ENCODE assay signal across 18 cellular contexts in the genomic region with DNA sequence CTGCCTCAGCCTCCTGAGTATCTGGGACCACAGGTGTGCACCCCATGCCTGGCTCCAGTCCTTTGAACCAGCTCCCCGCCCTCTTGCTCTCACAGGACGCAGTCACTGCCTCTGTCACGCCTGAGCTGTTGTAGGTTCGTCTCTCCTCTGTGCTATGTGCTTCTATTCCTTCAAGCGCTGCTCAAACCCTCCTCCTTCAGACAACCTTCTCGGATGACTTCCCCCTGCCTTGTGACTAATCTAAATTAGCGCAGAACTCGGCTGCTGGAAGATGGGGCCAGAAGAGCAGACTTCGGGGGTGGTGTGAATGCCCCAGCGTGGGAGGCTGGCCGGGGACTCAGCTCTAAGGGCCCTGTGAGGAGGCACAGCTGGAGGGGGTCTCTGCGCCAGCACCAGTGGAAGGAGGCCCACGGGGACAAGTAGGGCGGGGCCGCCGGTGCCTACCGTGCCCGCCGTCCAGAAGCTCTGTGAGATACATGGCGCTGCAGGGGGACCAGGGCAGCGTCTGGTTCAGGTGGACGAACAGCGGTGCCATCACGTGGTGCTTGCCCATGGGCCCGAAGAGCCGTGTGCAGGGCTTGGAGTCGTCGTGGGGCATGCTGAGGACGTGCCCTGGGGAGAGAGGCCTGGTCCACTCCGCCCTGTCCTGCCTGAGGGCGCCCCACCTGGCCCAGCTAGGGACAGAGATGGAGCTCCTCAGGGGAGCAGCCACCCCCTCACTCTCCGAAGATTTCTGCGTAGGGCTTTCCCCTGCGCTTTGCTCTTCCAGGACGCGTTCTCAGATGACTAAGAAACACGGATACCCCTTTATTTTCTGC. TPM values are rescaled to one million over a fixed set of nuclear protein-coding genes. Genes with fewer than 3 reads are reported as not detected.
DNase-seq lines count a peak whose midpoint lies in the region; ATAC-seq, FAIRE-seq and TF ChIP-seq lines count a peak whose summit lies in the region.
"Had no signal": no experiment of that assay in that cellular context is flagged by ENCODE, and none has a peak within 500 bp of the region (broad histone marks: within the 10 kb centered on the region; RNA-seq: fewer than 3 reads in every experiment).

No MANE protein-coding gene starts in this region.

- H3K9ac ChIP-seq in H9 (ENCODE audit: extremely low read depth, insufficient read length, low read length): no peak overlapping the region
- H3K9ac ChIP-seq in H1 (replicated peaks in 1 of 4; ENCODE audit: extremely low read depth in 1 of 4, low read depth in 3 of 4, low read length in 3 of 4): no peak overlapping the region
- peak overlapping the region; percentile 12 for H3K9ac ChIP-seq in neuronal stem cell (ENCODE audit: low read depth, low read length, poor library complexity)
- H3K9ac ChIP-seq: SK-N-SH had no signal

- no peak for FAIRE-seq in H1 (lab: Jason Lieb, UNC)

- DNase-seq in Caki2 (ENCODE audit: low read depth) (peak; percentile 69), H9 (no peak), H1 (ENCODE audit: low read depth in 1 of 2, low spot score in 2 of 2) (no peak), neuronal stem cell (ENCODE audit: low spot score) (no peak), A172 (ENCODE audit: low spot score) (no peak), Peyer's patch (no peak), adrenal gland (no peak), natural killer cell (no peak)
- DNase-seq: CD8-positive, alpha-beta T cell; EL; NCI-H1417 treated with DMSO at 0.1 percent for 48 hours; NCI-H2029; NCI-H2227 treated with DMSO at 0.1 percent for 48 hours; NCI-H69; NK-92 treated with Interleukin-12 subunit alpha and Interleukin-12 subunit beta, amount 100 ng/mL, for 24 hours; OCI-M1; SK-N-SH had no signal

- H3K27me3 ChIP-seq in H9 (ENCODE audit: insufficient read depth, low read length) (no peaks in the 10 kb centered on the region), H1 (replicated peaks in 1 of 4; ENCODE audit: control insufficient read depth in 3 of 4, extremely low read depth in 1 of 4, insufficient read depth in 3 of 4, low read length in 3 of 4) (no peaks in the 10 kb centered on the region), neuronal stem cell (ENCODE audit: control insufficient read depth in 3 of 3, insufficient read depth in 3 of 3, low read depth in 1 of 3, low read length in 3 of 3) (peaks cover 0 to 60% (median 0%) of the 10 kb centered on the region in 3 experiments), Peyer's patch (no peaks in the 10 kb centered on the region), adrenal gland (peaks cover 8% of the 10 kb centered on the region)

- no CpG with 5 or more reads among the region's 37 CpGs for WGBS in H9 (ENCODE audit: extremely low coverage, insufficient read length, low lambda C conversion rate)
- 92% methylated on average over 37 of the region's 37 CpGs; no CpG with 5 or more reads in 1 of the 2 experiments for WGBS in H1 (ENCODE audit: extremely low coverage in 1 of 2, insufficient coverage in 1 of 2, insufficient read length in 1 of 2, insufficient replicate concordance in 2 of 2, low coverage in 1 of 2, low lambda C conversion rate in 2 of 2, missing lambda C conversion rate in 1 of 2), 2 experiments
- WGBS in neuronal stem cell (ENCODE audit: extremely low coverage in 2 of 2, insufficient read length in 2 of 2, insufficient replicate concordance in 1 of 2), 2 donors: no CpG with 5 or more reads among the region's 37 CpGs
- WGBS in adrenal gland, 4 donors: 80 to 84% (median 81%) methylated on average over 35 to 37 of the region's 37 CpGs

- no peak for TF ChIP-seq POLR2A in H1 (IDR thresholded peaks at IDR 0.05; ENCODE audit: control extremely low read depth in 1 of 2, low read depth in 2 of 2, low read length in 2 of 2)
- TF ChIP-seq POLR2A in Peyer's patch (IDR thresholded peaks at IDR 0.05): no peak
- TF ChIP-seq POLR2A in adrenal gland (IDR thresholded peaks at IDR 0.05): no peak

- no peak overlapping the region; the same call in 1 of the 2 replicates for H3K14ac ChIP-seq in H9 (ENCODE audit: insufficient read depth, low read length)
- no peak overlapping the region for H3K14ac ChIP-seq in H1 (ENCODE audit: insufficient read length)
- H3K14ac ChIP-seq in neuronal stem cell (ENCODE audit: low read length): no peak overlapping the region

- in situ Hi-C loops in Caki2 (cut with HindIII; ENCODE audit: low pct_unique_long_range_greater_than_20kb, low sequenced_read_pairs): no loop called here

- H4K8ac ChIP-seq in H9 (replicated peaks; ENCODE audit: insufficient read length, low read depth, low read length) (no peak overlapping the region), H1 (ENCODE audit: extremely low read depth, insufficient read depth, low read length) (no peak overlapping the region), neuronal stem cell (ENCODE audit: low read depth, low read length) (no peak overlapping the region)

- no peak overlapping the region for H3K4me2 ChIP-seq in H9 (ENCODE audit: insufficient read depth, insufficient read length, low read length)
- H3K4me2 ChIP-seq in H1 (ENCODE audit: insufficient read depth in 1 of 2, low read depth in 2 of 2, low read length in 2 of 2): no peak overlapping the region
- H3K4me2 ChIP-seq in neuronal stem cell (ENCODE audit: insufficient read depth, low read length, poor library complexity, severe bottlenecking): no peak overlapping the region
- H3K4me2 ChIP-seq: SK-N-SH had no signal

- H3K4me3 ChIP-seq in H1 (ENCODE audit: extremely low read depth in 1 of 4, insufficient read depth in 2 of 4, low read depth in 3 of 4, low read length in 4 of 4): no peak overlapping the region
- H3K4me3 ChIP-seq in neuronal stem cell (ENCODE audit: low read length in 2 of 2): no peak overlapping the region
- no peak overlapping the region for H3K4me3 ChIP-seq in Peyer's patch
- no peak overlapping the region for H3K4me3 ChIP-seq in adrenal gland

- no peak overlapping the region for H4K5ac ChIP-seq in H9 (ENCODE audit: insufficient read length, low read depth, low read length)
- H4K5ac ChIP-seq in H1 (ENCODE audit: insufficient read length, low read depth, low read length): no peak overlapping the region

- H2BK15ac ChIP-seq in H9 (ENCODE audit: low read depth, low read length) (no peak overlapping the region; the same call in 1 of the 2 replicates), H1 (ENCODE audit: low read length) (peak overlapping the region; percentile 55; the same call in 1 of the 2 replicates), neuronal stem cell (ENCODE audit: low read length) (peak overlapping the region; percentile 88)

- H3K36me3 ChIP-seq in H1 (ENCODE audit: control insufficient read depth in 2 of 4, insufficient read depth in 4 of 4, low read length in 3 of 4) (0 out of 8 replicates have a peak, but pooled peaks cover 0 to 4% (median 0%) of the 10 kb centered on the region in 4 experiments), neuronal stem cell (replicated peaks in 1 of 2; ENCODE audit: control insufficient read depth in 2 of 2, insufficient read depth in 2 of 2, low read length in 2 of 2) (no peaks in the 10 kb centered on the region), Peyer's patch (no peaks in the 10 kb centered on the region), adrenal gland (replicated peaks in 1 of 2) (no peaks in the 10 kb centered on the region)

- no peak overlapping the region for H2BK20ac ChIP-seq in H9 (ENCODE audit: low read depth, low read length, poor library complexity, severe bottlenecking)
- H2BK20ac ChIP-seq in H1 (ENCODE audit: low read length): no peak overlapping the region; the same call in 1 of the 2 replicates

- H4K91ac ChIP-seq in H9 (ENCODE audit: insufficient read length, low read depth, low read length): no peak overlapping the region
- peak overlapping the region; percentile 87 for H4K91ac ChIP-seq in H1 (replicated peaks; ENCODE audit: insufficient read length, low read length)
- H4K91ac ChIP-seq in neuronal stem cell (ENCODE audit: low read depth, low read length, poor library complexity): peak overlapping the region; percentile 60

- CTCF ChIA-PET in H1 (lab: Charles Lee; ENCODE audit: partially characterized antibody): interaction anchor here (0.5 to 5.9 kb wide), 9 partner anchors 9 to 203 kb away, joined by 3 to 31 read pairs (median 5); partner anchors contain the start of gene ADAMTS8

- H3K36me3 Mint-ChIP-seq in H9 (ENCODE audit: insufficient read depth in 1 of 3, low read depth in 3 of 3) (peaks cover 0 to 11% (median 0%) of the 10 kb centered on the region in 3 experiments; a peak in 3 of 7 replicates), natural killer cell (no peaks in the 10 kb centered on the region)
- H3K36me3 Mint-ChIP-seq: CD8-positive, alpha-beta T cell had no signal

- no peaks in the 10 kb centered on the region for H4K20me1 ChIP-seq in H9 (ENCODE audit: control insufficient read depth, insufficient read depth, insufficient read length)
- no peaks in the 10 kb centered on the region for H4K20me1 ChIP-seq in H1 (replicated peaks in 1 of 2; ENCODE audit: control insufficient read depth in 1 of 2, insufficient read depth in 2 of 2, low read length in 2 of 2)

- TF ChIP-seq EP300 in H1 (IDR thresholded peaks at IDR 0.05; ENCODE audit: borderline replicate concordance in 1 of 2, low read depth in 2 of 2, low read length in 2 of 2): no peak

- H2AFZ ChIP-seq in H9 (ENCODE audit: low read length): no peak overlapping the region
- no peak overlapping the region for H2AFZ ChIP-seq in H1 (ENCODE audit: low read length)
- H2AFZ ChIP-seq in neuronal stem cell (ENCODE audit: low read length): peak overlapping the region; percentile 62

- intact Hi-C loops in adrenal gland (cut with DNase I) (no loop called here), natural killer cell (cut with micrococcal nuclease) (no loop called here)

- H3K4me3 Mint-ChIP-seq in H9 (no peak overlapping the region), natural killer cell (no peak overlapping the region)
- H3K4me3 Mint-ChIP-seq: CD8-positive, alpha-beta T cell; IgD-negative memory B cell had no signal

- POLR2A ChIA-PET in H1 (lab: Charles Lee; ENCODE audit: partially characterized antibody): interaction anchor here (0.9 to 4.5 kb wide), 9 partner anchors 10 to 413 kb away, joined by 3 to 26 read pairs (median 3); partner anchors contain the start of gene PRDM10

- H3K4me1 Mint-ChIP-seq in H9: peaks cover 20 to 37% of the 10 kb centered on the region in 2 experiments
- peaks cover 0 to 4% of the 10 kb centered on the region in 2 donors for H3K4me1 Mint-ChIP-seq in natural killer cell

- H3K9me3 Mint-ChIP-seq in H9: no peaks in the 10 kb centered on the region; a peak in 2 of 5 replicates
- no peaks in the 10 kb centered on the region for H3K9me3 Mint-ChIP-seq in natural killer cell
- H3K9me3 Mint-ChIP-seq: CD8-positive, alpha-beta T cell; IgD-negative memory B cell had no signal

- H3K9me3 ChIP-seq in H9 (ENCODE audit: control insufficient read depth, low read depth, low read length) (no peaks in the 10 kb centered on the region), H1 (ENCODE audit: insufficient read depth in 2 of 2, low read depth in 1 of 2, low read length in 1 of 2) (no peaks in the 10 kb centered on the region), neuronal stem cell (replicated peaks in 1 of 2; ENCODE audit: control insufficient read depth in 2 of 2, insufficient read depth in 1 of 2, low read depth in 1 of 2, low read length in 2 of 2) (no peaks in the 10 kb centered on the region), Peyer's patch (no peaks in the 10 kb centered on the region), adrenal gland (replicated peaks in 1 of 3) (no peaks in the 10 kb centered on the region)
- H3K9me3 ChIP-seq: SK-N-SH had no signal

- no peak overlapping the region for H2BK120ac ChIP-seq in H9 (ENCODE audit: low read depth, low read length, poor library complexity, severe bottlenecking)
- H2BK120ac ChIP-seq in H1 (replicated peaks; ENCODE audit: low read depth, low read length): no peak overlapping the region
- H2BK120ac ChIP-seq in neuronal stem cell (ENCODE audit: low read depth, low read length): peak overlapping the region; percentile 83

- H3K79me2 ChIP-seq in H9 (ENCODE audit: insufficient read depth, low read length) (no peaks in the 10 kb centered on the region), H1 (ENCODE audit: control insufficient read depth in 1 of 2, insufficient read depth in 2 of 2, low read length in 2 of 2) (no peaks in the 10 kb centered on the region)

- H3K4me1 ChIP-seq in H9 (ENCODE audit: insufficient read depth, low read length) (no peaks in the 10 kb centered on the region), H1 (replicated peaks in 1 of 4; ENCODE audit: control insufficient read depth in 3 of 4, insufficient read depth in 4 of 4, low read length in 3 of 4) (no peaks in the 10 kb centered on the region; a peak in 1 of 7 replicates), neuronal stem cell (ENCODE audit: control insufficient read depth in 2 of 2, insufficient read depth in 1 of 2, low read depth in 1 of 2, low read length in 2 of 2) (peaks cover 2 to 13% of the 10 kb centered on the region in 2 donors), Peyer's patch (peaks cover 0 to 5% (median 0%) of the 10 kb centered on the region in 4 donors), adrenal gland (replicated peaks in 1 of 2) (no peaks in the 10 kb centered on the region)

- no peaks in the 10 kb centered on the region for H3K79me1 ChIP-seq in H9 (ENCODE audit: insufficient read depth, low read depth, low read length, poor library complexity, severe bottlenecking)
- H3K79me1 ChIP-seq in H1 (ENCODE audit: low read depth, low read length): no peaks in the 10 kb centered on the region
- no peaks in the 10 kb centered on the region for H3K79me1 ChIP-seq in neuronal stem cell (ENCODE audit: low read depth, low read length)

- peak overlapping the region in 2 of 3 experiments; percentile 23 to 74; a peak in 3 of 7 replicates for H3K27ac Mint-ChIP-seq in H9
- no peak overlapping the region for H3K27ac Mint-ChIP-seq in natural killer cell
- H3K27ac Mint-ChIP-seq: CD8-positive, alpha-beta T cell; IgD-negative memory B cell had no signal

- H3K23ac ChIP-seq in H9 (ENCODE audit: insufficient read length, low read depth, low read length) (no peak overlapping the region), H1 (ENCODE audit: insufficient read length) (no peak overlapping the region), neuronal stem cell (ENCODE audit: low read depth, low read length, poor library complexity) (peak overlapping the region; percentile 38)

- H3K18ac ChIP-seq in H9 (ENCODE audit: insufficient read length, low read depth, low read length): no peak overlapping the region
- H3K18ac ChIP-seq in H1 (ENCODE audit: extremely low read depth, low read length): peak overlapping the region; percentile 73; the same call in 1 of the 2 replicates
- peak overlapping the region; percentile 87 for H3K18ac ChIP-seq in neuronal stem cell (ENCODE audit: low read length)

- H3K27ac ChIP-seq in H9 (ENCODE audit: insufficient read length, low read depth, low read length): no peak overlapping the region
- no peak overlapping the region for H3K27ac ChIP-seq in H1 (ENCODE audit: low read depth, low read length)
- no peak overlapping the region for H3K27ac ChIP-seq in neuronal stem cell (replicated peaks; ENCODE audit: low read length)
- H3K27ac ChIP-seq in Peyer's patch: no peak overlapping the region
- H3K27ac ChIP-seq in adrenal gland: no peak overlapping the region

- no peak overlapping the region for H2BK12ac ChIP-seq in H9 (ENCODE audit: insufficient read length, low read depth, low read length)
- peak overlapping the region; percentile 42; the same call in 1 of the 2 replicates for H2BK12ac ChIP-seq in H1 (ENCODE audit: low read depth, low read length)
- peak overlapping the region; percentile 93 for H2BK12ac ChIP-seq in neuronal stem cell (ENCODE audit: low read length)

- TF ChIP-seq CTCF in H9 (conservative IDR thresholded peaks at IDR 0.05) (no peak), H1 (IDR thresholded peaks at IDR 0.05; ENCODE audit: control extremely low read depth in 1 of 3, insufficient read depth in 1 of 3, low read depth in 1 of 3, low read length in 3 of 3) (no peak), Peyer's patch (IDR thresholded peaks at IDR 0.05) (no peak), adrenal gland (IDR thresholded peaks at IDR 0.05) (no peak), natural killer cell (IDR thresholded peaks at IDR 0.05) (no peak)

- H2BK5ac ChIP-seq in H9 (ENCODE audit: insufficient read length, low read length): no peak overlapping the region
- H2BK5ac ChIP-seq in H1 (ENCODE audit: low read depth, low read length): peak overlapping the region; percentile 87; the same call in 1 of the 2 replicates
- no peak overlapping the region for H2BK5ac ChIP-seq in neuronal stem cell (ENCODE audit: low read length)

- H3K23me2 ChIP-seq in H9 (ENCODE audit: insufficient read length, low read depth, low read length, poor library complexity, severe bottlenecking): no peaks in the 10 kb centered on the region
- H3K23me2 ChIP-seq in H1 (ENCODE audit: low read depth, low read length): no peaks in the 10 kb centered on the region

- TF ChIP-seq RAD21 in H1 (IDR thresholded peaks at IDR 0.05 in 1 of 2, conservative IDR thresholded peaks at IDR 0.05 in 1 of 2; ENCODE audit: low read depth in 2 of 2, low read length in 2 of 2): peak in 1 of 2 experiments; percentile 14; a peak in 1 of 4 replicates

- H3K27me3 Mint-ChIP-seq in H9 (ENCODE audit: low read depth) (peaks cover 16% of the 10 kb centered on the region), natural killer cell (ENCODE audit: low read depth in 2 of 2) (peaks cover 11 to 13% of the 10 kb centered on the region in 2 donors)

- ATAC-seq in natural killer cell: no peak
- ATAC-seq: CD8-positive, alpha-beta T cell had no signal

- H3K4ac ChIP-seq in H9 (ENCODE audit: low read depth, low read length) (no peak overlapping the region), H1 (replicated peaks; ENCODE audit: insufficient read length, low read depth, low read length) (no peak overlapping the region), neuronal stem cell (ENCODE audit: low read length) (no peak overlapping the region)

- H3K56ac ChIP-seq in H9 (ENCODE audit: insufficient read length, low read depth, low read length) (no peak overlapping the region), H1 (replicated peaks; ENCODE audit: insufficient read length, low read depth, low read length) (no peak overlapping the region)

- H2AK5ac ChIP-seq in H9 (ENCODE audit: insufficient read length, low read length) (no peak overlapping the region), H1 (ENCODE audit: low read depth, low read length) (no peak overlapping the region), neuronal stem cell (ENCODE audit: low read depth, low read length) (peak overlapping the region; percentile 77)

- H3T11ph ChIP-seq in H9 (ENCODE audit: low read length): no peak overlapping the region

RNA-seq across cellular contexts. Expression of gene ADAMTS8, which starts 12.5 kb away (rescaled TPM):
- 0.12 and 0.74 TPM in 2 replicates for total RNA-seq in Caki2 (2014; rRNA removed; shearing (Covaris generic); ENCODE audit: low replicate concordance)
- total RNA-seq in H9 (2021) (4.9 and 5.0 TPM in 2 replicates), Peyer's patch (1 to 10 TPM in 1 of 4 donors, under 1 TPM in 1, not detected in 2; 0.85 to 1.7 TPM), adrenal gland (under 1 TPM in 5 of 8 donors, not detected in 3; 0.07 to 0.32 (median 0.14) TPM), natural killer cell (not detected)
- total RNA-seq in H1 (2021; fragmentation: NEBNext Ultra II Directional; extraction: Animal tissue kit (Norgen Biotek cat#: 25700)): 15.5 and 16.6 TPM in 2 replicates
- polyA plus RNA-seq in H1 (2011; rRNA removed) (9.3 and 11.1 TPM in 2 replicates), adrenal gland (1 to 10 TPM in 1 of 3 donors, under 1 TPM in 2; 0.09 to 1.4 (median 0.48) TPM)
- 10.5 TPM for polyA plus RNA-seq in H1 (2011; cell fraction: cytosol; rRNA removed)
- polyA plus RNA-seq in H1 (2011; cell fraction: nucleus; rRNA removed): 13.6 TPM
- polyA plus RNA-seq in H1 (2012, experiment 1 of 2): 11.6 to 13.7 TPM (median 13.3 TPM) in 4 replicates
- 15.3 TPM for polyA plus RNA-seq in H1 (2012, experiment 2 of 2)
- 14.9 TPM for polyA plus RNA-seq in H1 (2013, experiment 1 of 2)
- polyA plus RNA-seq in H1 (2013, experiment 2 of 2): 14.2 TPM
- polyA minus RNA-seq in H1 (2011; rRNA and poly(A)+ RNA removed): 8.3 and 9.9 TPM in 2 replicates
- 10.7 TPM for polyA minus RNA-seq in H1 (2011; cell fraction: cytosol; rRNA and poly(A)+ RNA removed)
- polyA minus RNA-seq in H1 (2011; cell fraction: nucleus; rRNA and poly(A)+ RNA removed): 5.7 TPM
- polyA plus RNA-seq in neuronal stem cell (2013, experiment 1 of 2): 0.13 TPM
- 0.10 TPM for polyA plus RNA-seq in neuronal stem cell (2013, experiment 2 of 2)
- not detected in 2 replicates for total RNA-seq in A172 (2014; rRNA removed; shearing (Covaris generic))
- total RNA-seq: CD8-positive, alpha-beta T cell had no signal
- polyA plus RNA-seq: IgD-negative memory B cell, SK-N-SH had no signal

RNA-seq across cellular contexts. Expression of gene ADAMTS15, which starts 32.5 kb away (rescaled TPM):
- total RNA-seq in Caki2 (2014; rRNA removed; shearing (Covaris generic); ENCODE audit: low replicate concordance): 4.6 and 7.1 TPM in 2 replicates
- total RNA-seq in H9 (2021) (1.3 and 1.5 TPM in 2 replicates), Peyer's patch (1 to 10 TPM in 3 of 4 donors, under 1 TPM in 1; 0.53 to 5.8 (median 2.6) TPM), adrenal gland (1 to 10 TPM; 1.4 to 3.0 (median 2.2) TPM), natural killer cell (under 1 TPM in 1 of 3 donors, not detected in 2; 0.20 TPM)
- total RNA-seq in H1 (2021; fragmentation: NEBNext Ultra II Directional; extraction: Animal tissue kit (Norgen Biotek cat#: 25700)): 4.7 and 4.9 TPM in 2 replicates
- polyA plus RNA-seq in H1 (2011; rRNA removed) (1.7 and 2.3 TPM in 2 replicates), adrenal gland (1 to 10 TPM in 2 of 3 donors, under 1 TPM in 1; 0.68 to 3.7 (median 3.4) TPM)
- 1.4 TPM for polyA plus RNA-seq in H1 (2011; cell fraction: cytosol; rRNA removed)
- polyA plus RNA-seq in H1 (2011; cell fraction: nucleus; rRNA removed): 3.5 TPM
- 1.7 to 2.6 TPM (median 2.4 TPM) in 4 replicates for polyA plus RNA-seq in H1 (2012, experiment 1 of 2)
- polyA plus RNA-seq in H1 (2012, experiment 2 of 2): 2.0 TPM
- polyA plus RNA-seq in H1 (2013, experiment 1 of 2): 5.1 TPM
- 4.3 TPM for polyA plus RNA-seq in H1 (2013, experiment 2 of 2)
- polyA minus RNA-seq in H1 (2011; rRNA and poly(A)+ RNA removed): 3.4 and 3.8 TPM in 2 replicates
- polyA minus RNA-seq in H1 (2011; cell fraction: cytosol; rRNA and poly(A)+ RNA removed): 2.5 TPM
- 2.1 TPM for polyA minus RNA-seq in H1 (2011; cell fraction: nucleus; rRNA and poly(A)+ RNA removed)
- polyA plus RNA-seq in neuronal stem cell (2013, experiment 1 of 2): 0.61 TPM
- 0.65 TPM for polyA plus RNA-seq in neuronal stem cell (2013, experiment 2 of 2)
- total RNA-seq in A172 (2014; rRNA removed; shearing (Covaris generic)): 0.67 and 1.0 TPM in 2 replicates
- total RNA-seq: CD8-positive, alpha-beta T cell had no signal
- polyA plus RNA-seq: IgD-negative memory B cell had no signal

Comparison
In these comparisons a context has a peak if more than half of its experiments do, and no peak if none do; other contexts are left out.
1. H3K27ac Mint-ChIP-seq: peak in H9 (2 of 3); none in natural killer cell (0 of 2).